16 cellular contexts compared by ENCODE assay signal in genomic region chr2:183892315-183892941, GRCh38.
DNase-seq lines count a peak whose midpoint lies in the region; ATAC-seq and TF ChIP-seq lines count a peak whose summit lies in the region.
"Had no signal": no experiment of that assay in that cellular context is flagged by ENCODE, and none has a peak within 500 bp of the region (broad histone marks: within the 10 kb centered on the region; RNA-seq: fewer than 3 reads in every experiment).

No MANE protein-coding gene starts in this region.

- H2AFZ ChIP-seq in trophoblast cell (ENCODE audit: insufficient read depth, low read length, poor library complexity): no peak overlapping the region

- H3K4me2 ChIP-seq in trophoblast cell (ENCODE audit: low read length): no peak overlapping the region
- H3K4me2 ChIP-seq: A549 had no signal

- WGBS in trophoblast cell (ENCODE audit: extremely low coverage, insufficient coverage, insufficient read length): no CpG with 5 or more reads among the region's 31 CpGs
- WGBS in lower leg skin, 2 donors: 87 to 92% methylated on average over 18 to 24 of the region's 31 CpGs

- TF ChIP-seq POLR2A in lower leg skin (IDR thresholded peaks at IDR 0.05): no peak

- H3K27ac ChIP-seq in trophoblast cell (ENCODE audit: low read depth, low read length): no peak overlapping the region
- H3K27ac ChIP-seq: A549, C4-2B had no signal

- peaks cover 0 to 4% of the 10 kb centered on the region in 2 experiments for H3K36me3 ChIP-seq in trophoblast cell (ENCODE audit: control insufficient read depth in 1 of 2, insufficient read depth in 2 of 2, low read length in 2 of 2)

- DNase-seq in WTC11 (ENCODE audit: low spot score): no peak
- DNase-seq in cortex of kidney (lab: John Stamatoyannopoulos, UW): peak; percentile 15
- DNase-seq in trophoblast cell: no peak
- no peak for DNase-seq in SIG-M5 (lab: John Stamatoyannopoulos, UW)
- no peak for DNase-seq in lower leg skin (ENCODE audit: low spot score in 2 of 2)
- DNase-seq: AML-193; CD4-positive, alpha-beta memory T cell; DMS153; DMS79; GDM1; H9 had no signal

- H3K4me1 ChIP-seq in trophoblast cell (ENCODE audit: control insufficient read depth in 1 of 2, insufficient read depth in 2 of 2, low read length in 2 of 2): no peaks in the 10 kb centered on the region
- H3K4me1 ChIP-seq: A549 had no signal

- H3K9me3 ChIP-seq in trophoblast cell (ENCODE audit: insufficient read depth, low read depth, low read length): peaks cover 6% of the 10 kb centered on the region
- H3K9me3 ChIP-seq: A549 had no signal

- H3K18ac ChIP-seq in trophoblast cell (ENCODE audit: low read length): no peak overlapping the region

- no peak overlapping the region for H2AK5ac ChIP-seq in trophoblast cell (ENCODE audit: low read length)

- no peak overlapping the region for H2BK120ac ChIP-seq in trophoblast cell (ENCODE audit: insufficient read depth, low read length, poor library complexity)

- intact Hi-C loops in lower leg skin (cut with DNase I; ENCODE audit: low total_unique reads): no loop called here

- H3K23ac ChIP-seq in trophoblast cell (ENCODE audit: low read length): no peak overlapping the region

- H3K14ac ChIP-seq in trophoblast cell (ENCODE audit: low read length): no peak overlapping the region

- peaks cover 19% of the 10 kb centered on the region for H3K36me3 Mint-ChIP-seq in WTC11
- H3K36me3 Mint-ChIP-seq: CD4-positive, alpha-beta memory T cell; IgD-negative memory B cell had no signal

- CTCF ChIA-PET in WTC11 (lab: Charles Lee): no interaction called here

- H3K79me2 ChIP-seq in trophoblast cell (ENCODE audit: control insufficient read depth, insufficient read depth, low read length, poor library complexity): no peaks in the 10 kb centered on the region

- no peak overlapping the region for H3K4me3 Mint-ChIP-seq in WTC11
- H3K4me3 Mint-ChIP-seq: CD4-positive, alpha-beta memory T cell; H9 had no signal

- no peak overlapping the region for H2BK5ac ChIP-seq in trophoblast cell (ENCODE audit: low read depth, low read length, poor library complexity)

- H3K27me3 ChIP-seq in trophoblast cell (ENCODE audit: insufficient read depth, low read length): no peaks in the 10 kb centered on the region

- H3K4me3 ChIP-seq in trophoblast cell (ENCODE audit: low read depth, low read length) (no peak overlapping the region), lower leg skin (ENCODE audit: low read depth, poor library complexity, severe bottlenecking) (no peak overlapping the region)
- H3K4me3 ChIP-seq: A549 had no signal

- H3K9me3 Mint-ChIP-seq in WTC11: peaks cover 26% of the 10 kb centered on the region

- ATAC-seq in WTC11: no peak
- no peak for ATAC-seq in HG02798 (IDR thresholded peaks at IDR 0.05; ENCODE audit: poor library complexity, unreplicated experiment)
- ATAC-seq: A549, HepG2 had no signal

- POLR2A ChIA-PET in WTC11 (lab: Charles Lee): no interaction called here

- TF ChIP-seq CTCF in WTC11 (IDR thresholded peaks at IDR 0.05) (no peak), lower leg skin (IDR thresholded peaks at IDR 0.05) (no peak)

- 0 out of 2 replicates have a peak, but pooled peaks cover 3% of the 10 kb centered on the region for H3K27me3 Mint-ChIP-seq in WTC11 (ENCODE audit: low read depth)
- H3K27me3 Mint-ChIP-seq: CD4-positive, alpha-beta memory T cell; IgD-negative memory B cell had no signal

- no peak overlapping the region for H4K8ac ChIP-seq in trophoblast cell (ENCODE audit: low read depth, low read length)

- no peak overlapping the region for H4K12ac ChIP-seq in trophoblast cell (ENCODE audit: low read depth, low read length)

- no peak overlapping the region for H2BK12ac ChIP-seq in trophoblast cell (ENCODE audit: low read length)

- H3K4me1 Mint-ChIP-seq in WTC11: peaks cover 7% of the 10 kb centered on the region
- H3K4me1 Mint-ChIP-seq: CD4-positive, alpha-beta memory T cell; IgD-negative memory B cell had no signal

- no peak overlapping the region for H3K4ac ChIP-seq in trophoblast cell (ENCODE audit: low read depth, low read length)

- H3K27ac Mint-ChIP-seq in WTC11: no peak overlapping the region
- H3K27ac Mint-ChIP-seq: CD4-positive, alpha-beta memory T cell; H9; IgD-negative memory B cell had no signal

- H3K9ac ChIP-seq in trophoblast cell (ENCODE audit: low read length): no peak overlapping the region

- peak overlapping the region; percentile 5 for H4K91ac ChIP-seq in trophoblast cell (ENCODE audit: low read depth, low read length)

- peaks cover 8% of the 10 kb centered on the region for H3K79me1 ChIP-seq in trophoblast cell (ENCODE audit: low read length)

TF ChIP-seq in WTC11, 78 proteins besides CTCF, POLR2A, EP300 and RAD21:
- no peak for TF ChIP-seq ZBTB43 (CRISPR knock-in tag; IDR thresholded peaks at IDR 0.05)
- TF ChIP-seq TCF7 (CRISPR knock-in tag; IDR thresholded peaks at IDR 0.05; ENCODE audit: low read depth): 0 out of 2 replicates have a peak, but pooled peaks have one; percentile 39
- TF ChIP-seq FOXK1 (CRISPR knock-in tag; IDR thresholded peaks at IDR 0.05): no peak
- TF ChIP-seq TEAD4 (CRISPR knock-in tag; IDR thresholded peaks at IDR 0.05): no peak
